26 cellular contexts compared by ENCODE assay signal in the genomic region with DNA sequence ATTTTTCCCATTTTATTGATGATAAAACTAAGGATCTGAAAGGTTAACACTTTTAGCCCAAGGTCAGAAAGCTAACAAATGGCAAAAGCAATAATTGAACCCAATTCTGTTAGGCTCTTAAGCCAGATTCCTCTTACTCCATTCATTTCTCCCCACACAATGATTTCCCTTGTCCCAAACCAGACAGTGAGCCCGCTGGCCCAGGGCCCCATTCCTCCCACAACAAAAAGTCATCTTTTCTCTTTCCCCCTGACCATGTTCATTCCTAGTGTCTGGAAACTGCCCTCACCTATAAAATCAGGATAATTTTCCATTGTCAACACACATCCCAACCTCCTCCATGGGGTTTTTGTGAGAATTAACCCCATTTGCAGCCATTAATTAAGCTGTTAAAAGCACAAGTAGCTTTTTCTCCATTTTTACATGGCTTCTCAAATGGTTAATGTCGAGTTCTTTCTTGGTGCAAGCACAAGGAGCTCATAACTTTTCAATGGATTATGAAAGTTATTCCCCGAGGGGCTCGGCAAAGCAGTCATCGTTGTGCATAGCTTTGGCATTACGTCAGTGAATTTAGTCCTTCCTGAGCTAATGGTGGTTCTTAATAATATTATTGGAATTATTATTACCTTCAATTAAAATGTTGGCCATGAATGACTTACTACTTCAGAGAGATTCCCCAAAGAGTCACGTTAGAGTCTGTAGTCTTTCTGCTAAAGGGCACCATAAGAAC.
"Had no signal": no experiment of that assay in that cellular context is flagged by ENCODE, and none has a peak within 500 bp of the region (broad histone marks: within the 10 kb centered on the region; RNA-seq: fewer than 3 reads in every experiment).

No MANE protein-coding gene starts in this region.

- DNase-seq: activated CD4-positive, alpha-beta T cell treated with anti-CD3 and anti-CD28 coated beads, Interleukin-2, amount 10 ng/mL, durations not matched to agents 24 days and 14 days; activated CD4-positive, alpha-beta T cell treated with anti-CD3 and anti-CD28 coated beads, Interleukin-2, amount 50 U/mL, for 4 hours; activated CD8-positive, alpha-beta T cell treated with anti-CD3 and anti-CD28 coated beads for 36 hours; activated effector memory CD4-positive, alpha-beta T cell treated with anti-CD3 and anti-CD28 coated beads, Interleukin-2, amount 50 U/mL, for 16 hours; activated naive CD4-positive, alpha-beta T cell; activated naive CD4-positive, alpha-beta T cell treated with anti-CD3 and anti-CD28 coated beads, Interleukin-2, amount 50 U/mL, for 16 hours; activated naive CD8-positive, alpha-beta T cell treated with anti-CD3 and anti-CD28 coated beads for 36 hours; activated T-cell treated with anti-CD3 and anti-CD28 coated beads, Interleukin-2, amount 50 U/mL, for 1 hour; activated T-cell treated with anti-CD3 and anti-CD28 coated beads, Interleukin-2, amount 50 U/mL, for 72 hours; amniotic stem cell; NCI-H1048; NCI-H1105 treated with DMSO at 0.1 percent for 48 hours; NCI-H1436; NCI-H1694 treated with DMSO at 0.1 percent for 48 hours; NCI-H2029; NCI-H345; NCI-H524 treated with DMSO at 0.1 percent for 48 hours; Peyer's patch; SIG-M5 had no signal

- H3K27me3 ChIP-seq: ascending aorta, cardiac muscle cell, Peyer's patch had no signal

- H3K27ac ChIP-seq: ascending aorta, cardiac muscle cell, KMS-11, Peyer's patch, RWPE1 had no signal

- H3K9me3 ChIP-seq: ascending aorta, Peyer's patch had no signal

- H3K9ac ChIP-seq: KMS-11 had no signal

- FAIRE-seq: TTC549 had no signal

- H3K4me3 ChIP-seq: ascending aorta, cardiac muscle cell, Peyer's patch had no signal

- ATAC-seq: activated CD8-positive, alpha-beta T cell treated with anti-CD3 and anti-CD28 coated beads for 36 hours; activated T-cell treated with anti-CD3 and anti-CD28 coated beads, Interleukin-2, amount 50 U/mL, for 72 hours; activated T-helper 17 cell treated with anti-CD3 and anti-CD28 coated beads, Interleukin-2, amount 50 U/mL, for 72 hours; Right ventricle myocardium inferior had no signal

- H3K4me1 ChIP-seq: ascending aorta, Peyer's patch had no signal

- H3K4me2 ChIP-seq: KMS-11 had no signal

- H3K36me3 ChIP-seq: ascending aorta, cardiac muscle cell, Peyer's patch had no signal
